In the genomic region with DNA sequence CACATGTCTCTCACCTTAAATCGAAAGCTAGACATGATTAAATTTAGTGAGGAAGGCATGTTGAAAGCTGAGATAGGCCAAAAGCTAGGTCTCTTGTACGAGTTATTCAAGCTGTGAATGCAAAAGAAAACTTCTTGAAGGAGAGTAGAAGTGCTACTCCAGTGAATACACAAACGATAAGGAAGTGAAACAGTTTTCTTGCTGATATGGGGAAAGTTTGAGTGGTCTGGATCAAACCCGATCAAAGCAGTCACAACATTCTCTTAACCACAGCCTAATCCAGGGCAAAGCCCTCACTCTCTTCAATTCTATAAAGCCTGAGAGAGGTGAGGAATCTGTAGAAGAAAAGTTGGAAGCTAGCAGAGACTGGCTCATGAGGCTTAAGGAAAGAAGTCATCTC, we compare ENCODE assay signal across 16 cellular contexts.
"Had no signal": no experiment of that assay in that cellular context is flagged by ENCODE, and none has a peak within 500 bp of the region (broad histone marks: within the 10 kb centered on the region; RNA-seq: fewer than 3 reads in every experiment).

No MANE protein-coding gene starts in this region.

- H3K4me3 Mint-ChIP-seq: brain; naive B cell; T-helper 2 cell treated with Interferon-gamma antibody and Interleukin-4, amounts not matched to agents 5 μg/mL and 100 μg/mL, for 36 hours had no signal

- H3K27ac Mint-ChIP-seq: activated naive CD4-positive, alpha-beta T cell treated with anti-CD3 and anti-CD28 coated beads, Interleukin-2, amount 50 U/mL, for 72 hours; brain; naive B cell; T-helper 2 cell treated with Interferon-gamma antibody and Interleukin-4, amounts not matched to agents 5 μg/mL and 100 μg/mL, for 36 hours had no signal

- H3K27ac ChIP-seq: heart right ventricle, prostate gland, spleen had no signal

- H3K36me3 ChIP-seq: heart right ventricle, prostate gland, spleen had no signal

- ATAC-seq: activated naive CD4-positive, alpha-beta T cell treated with anti-CD3 and anti-CD28 coated beads, Interleukin-2, amount 50 U/mL, for 72 hours; heart right ventricle; left cardiac atrium had no signal

- H3K9me3 ChIP-seq: heart right ventricle, prostate gland, spleen had no signal

- H3K36me3 Mint-ChIP-seq: activated naive CD4-positive, alpha-beta T cell treated with anti-CD3 and anti-CD28 coated beads, Interleukin-2, amount 50 U/mL, for 72 hours; brain; naive B cell had no signal

- H3K4me3 ChIP-seq: heart right ventricle, prostate gland, spleen had no signal

- DNase-seq: activated CD4-positive, alpha-beta T cell treated with anti-CD3 and anti-CD28 coated beads for 1 hour; activated gamma-delta T cell treated with Interleukin-2 at 50 U/mL for 16 hours; activated T-cell treated with anti-CD3 and anti-CD28 coated beads, Interleukin-2, amount 50 U/mL, for 1 hour; aorta; heart right ventricle; islet precursor cell; left cardiac atrium; mesenchymal stem cell; naive B cell; spleen; stimulated activated CD4-positive, alpha-beta T cell treated with anti-CD3 and anti-CD28 coated beads, Interleukin-4, amount 100 ng/mL, for 1 hour; stimulated activated naive CD4-positive, alpha-beta T cell treated with Interleukin-2 at 50 U/mL for 16 hours had no signal

- H3K9me3 Mint-ChIP-seq: activated naive CD4-positive, alpha-beta T cell treated with anti-CD3 and anti-CD28 coated beads, Interleukin-2, amount 50 U/mL, for 72 hours; T-helper 2 cell treated with Interferon-gamma antibody and Interleukin-4, amounts not matched to agents 5 μg/mL and 100 μg/mL, for 36 hours had no signal
